In genomic region chr19:19627442-19627715, GRCh38 we compare ENCODE assay signal across 6 cellular contexts. TPM values are rescaled to one million over a fixed set of nuclear protein-coding genes. Genes with fewer than 3 reads are reported as not detected.
DNase-seq lines count a peak whose midpoint lies in the region; ATAC-seq and TF ChIP-seq lines count a peak whose summit lies in the region.

No MANE protein-coding gene starts in this region.

- peak overlapping the region; percentile 84 for H3K4me3 ChIP-seq in CD4-positive, CD25-positive, alpha-beta regulatory T cell (ENCODE audit: low read depth, low read length)
- peak overlapping the region; percentile 49 for H3K4me3 ChIP-seq in lung

- TF ChIP-seq CTCF in RWPE1 (conservative IDR thresholded peaks at IDR 0.05; ENCODE audit: low read depth) (no peak), lung (IDR thresholded peaks at IDR 0.05; ENCODE audit: control extremely low read depth, extremely low read depth) (no peak)

- H3K36me3 Mint-ChIP-seq in CD4-positive, CD25-positive, alpha-beta regulatory T cell = peaks cover 11% of the 10 kb centered on the region

- no peaks in the 10 kb centered on the region for H3K9me3 Mint-ChIP-seq in CD4-positive, CD25-positive, alpha-beta regulatory T cell

- POLR2A ChIA-PET in RWPE1 (lab: Yijun Ruan, JAX; ENCODE audit: low non-redundant PET) = no interaction called here

- DNase-seq in CD4-positive, CD25-positive, alpha-beta regulatory T cell = peak in 2 of 3 donors; percentile 38 to 48
- DNase-seq in RWPE1 (ENCODE audit: low spot score) (peak; percentile 27), lung (ENCODE audit: low spot score) (no peak), DMS153 treated with DMSO at 0.1 percent for 48 hours (lab: John Stamatoyannopoulos, UW; ENCODE audit: unreplicated experiment) (no peak), hepatic stellate cell (ENCODE audit: low spot score) (no peak)

- CTCF ChIA-PET in RWPE1 (lab: Yijun Ruan, JAX) = interaction anchor here (0.6 to 0.9 kb wide), 3 partner anchors 75 to 244 kb away, joined by 3 to 4 read pairs (median 3); no protein-coding TSS in a partner anchor

- ATAC-seq in CD4-positive, CD25-positive, alpha-beta regulatory T cell (ENCODE audit: low read depth in 2 of 2) = no peak
- no peak for ATAC-seq in lung (ENCODE audit: insufficient read depth, low FRiP score)
- no peak for ATAC-seq in GM19324 (IDR thresholded peaks at IDR 0.05; ENCODE audit: low FRiP score, unreplicated experiment)

- H3K9me3 ChIP-seq in CD4-positive, CD25-positive, alpha-beta regulatory T cell (ENCODE audit: control insufficient read depth in 2 of 2, low read length in 2 of 2) = no peaks in the 10 kb centered on the region
- H3K9me3 ChIP-seq in lung (ENCODE audit: control insufficient read depth in 2 of 2, insufficient read depth in 1 of 2, low read length in 1 of 2) = no peaks in the 10 kb centered on the region

- peak overlapping the region; percentile 95 to 99 (median 96) for H3K27ac Mint-ChIP-seq in CD4-positive, CD25-positive, alpha-beta regulatory T cell

- peak overlapping the region; percentile 89 to 99 (median 98) for H3K4me3 Mint-ChIP-seq in CD4-positive, CD25-positive, alpha-beta regulatory T cell

- peak overlapping the region; percentile 88 for H3K27ac ChIP-seq in CD4-positive, CD25-positive, alpha-beta regulatory T cell (ENCODE audit: insufficient read depth, low read length, poor library complexity, severe bottlenecking)
- H3K27ac ChIP-seq in RWPE1 (peak overlapping the region; percentile 84), lung (ENCODE audit: low read depth in 1 of 2, low read length in 1 of 2) (no peak overlapping the region)

- H3K4me1 ChIP-seq in CD4-positive, CD25-positive, alpha-beta regulatory T cell (ENCODE audit: control insufficient read depth, insufficient read depth, low read length, poor library complexity, severe bottlenecking) = peaks cover 29% of the 10 kb centered on the region
- peaks cover 0 to 5% of the 10 kb centered on the region in 2 donors for H3K4me1 ChIP-seq in lung (ENCODE audit: control insufficient read depth in 2 of 2, insufficient read depth in 2 of 2, low read length in 2 of 2)

- peaks cover 5 to 48% (median 17%) of the 10 kb centered on the region in 4 donors for H3K4me1 Mint-ChIP-seq in CD4-positive, CD25-positive, alpha-beta regulatory T cell

- H3K36me3 ChIP-seq in CD4-positive, CD25-positive, alpha-beta regulatory T cell (ENCODE audit: control insufficient read depth, insufficient read depth, low read length) = peaks cover 26% of the 10 kb centered on the region
- H3K36me3 ChIP-seq in lung (ENCODE audit: control insufficient read depth in 2 of 2, insufficient read depth in 2 of 2, low read length in 2 of 2) = peaks cover 0 to 5% of the 10 kb centered on the region in 2 donors

- 12 to 14% methylated on average over 5 of the region's 5 CpGs for WGBS in lung, 2 donors

- no peaks in the 10 kb centered on the region for H3K27me3 ChIP-seq in CD4-positive, CD25-positive, alpha-beta regulatory T cell (ENCODE audit: control insufficient read depth, insufficient read depth, low read length)
- H3K27me3 ChIP-seq in lung (ENCODE audit: control insufficient read depth, insufficient read depth) = no peaks in the 10 kb centered on the region

- H3K27me3 Mint-ChIP-seq in CD4-positive, CD25-positive, alpha-beta regulatory T cell = no peaks in the 10 kb centered on the region

RNA-seq across cellular contexts. Expression of gene LPAR2, which starts 0.6 kb away (rescaled TPM):
- 120 TPM for total RNA-seq in CD4-positive, CD25-positive, alpha-beta regulatory T cell
- polyA plus RNA-seq in CD4-positive, CD25-positive, alpha-beta regulatory T cell = 10 to 100 TPM; 29.9 to 48.5 (median 40.4) TPM
- 10 to 100 TPM in 1 of 2 donors, 1 to 10 TPM in 1; 5.1 to 22.7 TPM for total RNA-seq in lung
- 10 to 100 TPM; 16.2 to 42.4 TPM for polyA plus RNA-seq in lung

RNA-seq across cellular contexts. Expression of gene PBX4, which starts 8.9 kb away (rescaled TPM):
- total RNA-seq in CD4-positive, CD25-positive, alpha-beta regulatory T cell = 85.3 TPM
- 1 to 10 TPM; 4.1 to 7.2 (median 5.9) TPM for polyA plus RNA-seq in CD4-positive, CD25-positive, alpha-beta regulatory T cell
- 1 to 10 TPM; 7.0 to 8.3 TPM for total RNA-seq in lung
- 1 to 10 TPM; 2.2 to 6.7 TPM for polyA plus RNA-seq in lung

RNA-seq across cellular contexts. Expression of gene GMIP, which starts 16.1 kb away (rescaled TPM):
- 155 TPM for total RNA-seq in CD4-positive, CD25-positive, alpha-beta regulatory T cell
- polyA plus RNA-seq in CD4-positive, CD25-positive, alpha-beta regulatory T cell = 10 to 100 TPM; 42.1 to 51.0 (median 45.7) TPM
- 10 to 100 TPM; 13.1 to 50.1 TPM for total RNA-seq in lung
- polyA plus RNA-seq in lung = 10 to 100 TPM; 13.2 to 54.1 TPM

RNA-seq across cellular contexts. Expression of gene ATP13A1, which starts 36.1 kb away (rescaled TPM):
- 114 TPM for total RNA-seq in CD4-positive, CD25-positive, alpha-beta regulatory T cell
- polyA plus RNA-seq in CD4-positive, CD25-positive, alpha-beta regulatory T cell = 10 to 100 TPM; 24.1 to 31.9 (median 30.7) TPM
- total RNA-seq in lung = 10 to 100 TPM; 35.7 to 70.4 TPM
- polyA plus RNA-seq in lung = 10 to 100 TPM; 40.7 to 42.5 TPM

RNA-seq across cellular contexts. Expression of gene ZNF101, which starts 41.3 kb away (rescaled TPM):
- 84.4 TPM for total RNA-seq in CD4-positive, CD25-positive, alpha-beta regulatory T cell
- polyA plus RNA-seq in CD4-positive, CD25-positive, alpha-beta regulatory T cell = 100 to 1,000 TPM; 123 to 168 (median 142) TPM
- 10 to 100 TPM in 1 of 2 donors, 1 to 10 TPM in 1; 9.3 to 12.4 TPM for total RNA-seq in lung
- polyA plus RNA-seq in lung = 10 to 100 TPM in 1 of 2 donors, 1 to 10 TPM in 1; 7.4 to 11.5 TPM

Comparison
In these comparisons a context has a peak if more than half of its experiments do, and no peak if none do; other contexts are left out.
1. DNase-seq: peak in CD4-positive, CD25-positive, alpha-beta regulatory T cell (2 of 3) and RWPE1 (single experiment); none in lung (single experiment), DMS153 treated with DMSO at 0.1 percent for 48 hours (single experiment) and hepatic stellate cell (single experiment).
2. H3K27ac ChIP-seq: peak in CD4-positive, CD25-positive, alpha-beta regulatory T cell (single experiment) and RWPE1 (single experiment); none in lung (0 of 2).